Comparison of ENCODE assay signal across 11 cellular contexts in the genomic region with DNA sequence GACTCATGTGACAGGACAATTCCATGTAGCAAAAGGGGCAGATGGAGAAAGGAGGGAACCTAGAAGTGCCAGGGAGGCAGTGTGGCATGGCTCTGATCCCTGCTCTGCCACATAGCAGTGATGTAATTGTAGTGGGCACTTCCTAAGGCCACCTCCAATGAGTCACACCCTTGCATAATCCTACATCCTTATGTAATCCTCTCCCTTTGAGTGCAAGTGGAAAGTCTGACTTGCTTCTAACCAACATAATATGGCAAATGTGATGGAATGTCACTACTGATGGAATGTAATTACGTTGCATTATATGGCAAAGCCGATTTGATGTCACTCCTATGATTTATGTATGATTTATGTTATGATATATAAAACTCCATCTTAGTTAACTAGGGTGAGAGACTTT.
DNase-seq lines count a peak whose midpoint lies in the region; ATAC-seq and TF ChIP-seq lines count a peak whose summit lies in the region.
"Had no signal": no experiment of that assay in that cellular context is flagged by ENCODE, and none has a peak within 500 bp of the region (broad histone marks: within the 10 kb centered on the region; RNA-seq: fewer than 3 reads in every experiment).

No MANE protein-coding gene starts in this region.

- in situ Hi-C loops in Caki2 (cut with HindIII; ENCODE audit: low pct_unique_long_range_greater_than_20kb, low sequenced_read_pairs) (no loop called here), astrocyte of the spinal cord (cut with HindIII; ENCODE audit: low sequenced_read_pairs) (no loop called here)

- no peak for TF ChIP-seq EP300 in suprapubic skin (IDR thresholded peaks at IDR 0.05)

- TF ChIP-seq CTCF in astrocyte of the spinal cord (IDR thresholded peaks at IDR 0.05; ENCODE audit: low read depth, low read length), result no peak
- TF ChIP-seq CTCF in suprapubic skin (IDR thresholded peaks at IDR 0.05), result no peak

- DNase-seq in Caki2 (ENCODE audit: low read depth) (peak; percentile 33), M059J (ENCODE audit: low read depth) (peak; percentile 89), astrocyte of the spinal cord (ENCODE audit: low read depth, low spot score) (peak; percentile 30), lung microvascular endothelial cell (ENCODE audit: low read depth in 2 of 2) (peak; percentile 5 to 9), suprapubic skin (ENCODE audit: low spot score in 2 of 2) (no peak), head of caudate nucleus (no peak), HuH-7.5 (ENCODE audit: low spot score) (no peak)
- DNase-seq: activated naive CD8-positive, alpha-beta T cell treated with anti-CD3 and anti-CD28 coated beads, Interleukin-2, amount 10 ng/mL, durations not matched to agents 7 days and 5 days; tibial artery had no signal

- H3K4me3 ChIP-seq in astrocyte of the spinal cord (ENCODE audit: low read depth, low read length) (no peak overlapping the region), suprapubic skin (no peak overlapping the region)
- H3K4me3 ChIP-seq: tibial artery had no signal

- no peaks in the 10 kb centered on the region for H3K36me3 ChIP-seq in suprapubic skin
- H3K36me3 ChIP-seq: tibial artery had no signal

- no peak for TF ChIP-seq POLR2A in suprapubic skin (IDR thresholded peaks at IDR 0.05)

- intact Hi-C loops in head of caudate nucleus (cut with DNase I), result no loop called here

- WGBS in suprapubic skin, result 53% methylated on average over 2 of the region's 2 CpGs

- no peaks in the 10 kb centered on the region for H3K4me1 ChIP-seq in suprapubic skin
- H3K4me1 ChIP-seq: tibial artery had no signal

- no peaks in the 10 kb centered on the region for H3K9me3 ChIP-seq in suprapubic skin
- H3K9me3 ChIP-seq: tibial artery had no signal

- H3K27ac ChIP-seq in suprapubic skin, result no peak overlapping the region
- H3K27ac ChIP-seq: KMS-11, tibial artery had no signal

- no peaks in the 10 kb centered on the region for H3K27me3 ChIP-seq in suprapubic skin
- H3K27me3 ChIP-seq: tibial artery had no signal

- no peak for ATAC-seq in HG02973 (IDR thresholded peaks at IDR 0.05; ENCODE audit: unreplicated experiment)

Comparison
In these comparisons a context has a peak if more than half of its experiments do, and no peak if none do; other contexts are left out.
1. DNase-seq: peak in Caki2 (single experiment), M059J (single experiment), astrocyte of the spinal cord (single experiment) and lung microvascular endothelial cell (2 of 2); none in suprapubic skin (0 of 2), head of caudate nucleus (0 of 42) and HuH-7.5 (single experiment).